ENCODE assay signal across 1 cellular context in genomic region chr4:168082379-168082778, GRCh38.
TF ChIP-seq lines count a peak whose summit lies in the region.

No MANE protein-coding gene starts in this region.

TF ChIP-seq in WTC11, 78 proteins besides CTCF, POLR2A, EP300 and RAD21 (continued from another document):
- TF ChIP-seq PRDM15 (CRISPR knock-in tag; IDR thresholded peaks at IDR 0.05) = no peak
- TF ChIP-seq SMAD3 (CRISPR knock-in tag; IDR thresholded peaks at IDR 0.05; ENCODE audit: borderline replicate concordance) = no peak
- no peak for TF ChIP-seq ZNF317 (CRISPR knock-in tag; IDR thresholded peaks at IDR 0.05; ENCODE audit: borderline replicate concordance, low read depth)
- TF ChIP-seq ZNF263 (CRISPR knock-in tag; IDR thresholded peaks at IDR 0.05; ENCODE audit: low read depth) = no peak
- TF ChIP-seq HMGXB4 (CRISPR knock-in tag; IDR thresholded peaks at IDR 0.05) = no peak
- no peak for TF ChIP-seq ZNF232 (CRISPR knock-in tag; IDR thresholded peaks at IDR 0.05)
- no peak for TF ChIP-seq ZNF425 (CRISPR knock-in tag; conservative IDR thresholded peaks at IDR 0.05)
- no peak for TF ChIP-seq ZNF138 (CRISPR knock-in tag; conservative IDR thresholded peaks at IDR 0.05)
- TF ChIP-seq ARID4B (CRISPR knock-in tag; IDR thresholded peaks at IDR 0.05; ENCODE audit: borderline replicate concordance) = no peak
- TF ChIP-seq TEAD1 (CRISPR knock-in tag; IDR thresholded peaks at IDR 0.05) = no peak
TF ChIP-seq in WTC11: peak in this region for 0.
